23 cellular contexts compared by ENCODE assay signal in the genomic region with DNA sequence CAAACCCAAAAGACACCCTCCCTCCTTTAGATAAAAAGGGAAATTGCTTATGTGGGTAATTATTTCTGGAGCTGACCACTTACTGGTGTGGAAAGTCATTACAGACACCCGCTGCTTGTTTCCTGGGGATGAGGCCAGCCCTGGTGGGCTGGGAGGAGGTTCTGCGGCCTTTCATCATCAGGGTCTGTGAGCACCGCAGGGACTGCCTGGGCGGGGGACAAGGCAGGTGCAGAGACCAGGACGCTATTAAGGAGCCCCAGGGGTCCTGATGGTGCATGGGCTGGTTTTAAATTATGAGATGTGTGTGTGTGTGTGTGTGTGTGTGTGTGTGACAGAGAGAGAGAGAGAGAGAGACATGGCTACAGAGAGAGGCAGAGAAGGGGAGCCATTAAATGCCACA.
DNase-seq lines count a peak whose midpoint lies in the region; ATAC-seq and TF ChIP-seq lines count a peak whose summit lies in the region.
"Had no signal": no experiment of that assay in that cellular context is flagged by ENCODE, and none has a peak within 500 bp of the region (broad histone marks: within the 10 kb centered on the region; RNA-seq: fewer than 3 reads in every experiment).

No MANE protein-coding gene starts in this region.

- no peak overlapping the region for H3K4me3 Mint-ChIP-seq in effector memory CD8-positive, alpha-beta T cell
- no peak overlapping the region for H3K4me3 Mint-ChIP-seq in progenitor cell of endocrine pancreas (ENCODE audit: low read depth)
- H3K4me3 Mint-ChIP-seq: activated CD8-positive, alpha-beta T cell treated with anti-CD3 and anti-CD28 coated beads for 36 hours; activated naive CD8-positive, alpha-beta T cell treated with anti-CD3 and anti-CD28 coated beads, Interleukin-2, amount 50 U/mL, for 24 hours; activated T-helper 1 cell treated with anti-CD3 and anti-CD28 coated beads, Interleukin-12 subunit alpha, Interleukin-12 subunit beta, Interleukin-2, Interleukin-4 antibody, amounts not matched to agents 30 ng/mL and 10 ng/mL and 1 ng/mL, durations not matched to agents 14 hours and 24 hours and 36 hours; CD4-positive, alpha-beta memory T cell; naive thymus-derived CD4-positive, alpha-beta T cell; stimulated activated memory B cell treated with anti-CD40 and anti-IgM and Interleukin-4, amounts not matched to agents 10 μg/mL and 1 μg/mL and 100 μg/mL, for 72 hours; T-helper 2 cell treated with Interferon-gamma antibody and Interleukin-4, amounts not matched to agents 5 μg/mL and 100 μg/mL, for 36 hours; WTC11 had no signal

- H3K4me3 ChIP-seq in BLaER1 (no peak overlapping the region), HEK293 (ENCODE audit: low read depth, low read length) (no peak overlapping the region)

- peaks cover 6 to 11% of the 10 kb centered on the region in 2 donors for H3K4me1 Mint-ChIP-seq in effector memory CD8-positive, alpha-beta T cell (ENCODE audit: low read depth in 2 of 2)
- H3K4me1 Mint-ChIP-seq in progenitor cell of endocrine pancreas (ENCODE audit: low read depth), result peaks cover 1% of the 10 kb centered on the region
- H3K4me1 Mint-ChIP-seq: WTC11 had no signal

- H4K20me1 ChIP-seq in BLaER1, result no peaks in the 10 kb centered on the region

- CTCF ChIA-PET in HEK293 (lab: Yijun Ruan, JAX), result interaction anchor here (0.7 kb wide), 1 partner anchor 37 kb away, joined by 3 read pairs; no protein-coding TSS in a partner anchor

- TF ChIP-seq CTCF in HEK293 (tag by site-specific recombination; IDR thresholded peaks at IDR 0.05) (no peak), progenitor cell of endocrine pancreas (IDR thresholded peaks at IDR 0.05; ENCODE audit: unreplicated experiment) (no peak)

- peaks cover 2% of the 10 kb centered on the region for H3K36me3 Mint-ChIP-seq in effector memory CD8-positive, alpha-beta T cell (ENCODE audit: insufficient read depth)
- H3K36me3 Mint-ChIP-seq in progenitor cell of endocrine pancreas (ENCODE audit: insufficient read depth), result peaks cover 2% of the 10 kb centered on the region
- H3K36me3 Mint-ChIP-seq: stimulated activated memory B cell treated with anti-CD40 and anti-IgM and Interleukin-4, amounts not matched to agents 10 μg/mL and 1 μg/mL and 100 μg/mL, for 72 hours had no signal

- H3K27me3 ChIP-seq in BLaER1, result no peaks in the 10 kb centered on the region

- H3K4me1 ChIP-seq in BLaER1 (peaks cover 27% of the 10 kb centered on the region), HEK293 (ENCODE audit: control insufficient read depth, insufficient read depth, low read length) (no peaks in the 10 kb centered on the region)

- no peaks in the 10 kb centered on the region; the same call in 1 of the 2 replicates for H3K9me3 ChIP-seq in BLaER1
- H3K9me3 ChIP-seq in HEK293 (ENCODE audit: control insufficient read depth, insufficient read depth, low read depth, low read length), result no peaks in the 10 kb centered on the region

- DNase-seq in NCI-H748 treated with DMSO at 0.1 percent for 48 hours (lab: John Stamatoyannopoulos, UW) (peak; percentile 58), Right ventricle myocardium inferior (ENCODE audit: missing footprints) (no peak), progenitor cell of endocrine pancreas (ENCODE audit: low spot score, unreplicated experiment) (no peak)
- DNase-seq in effector memory CD8-positive, alpha-beta T cell, result no peak
- no peak for DNase-seq in activated naive CD4-positive, alpha-beta T cell treated with anti-CD3 and anti-CD28 coated beads, Interleukin-2, amount 50 U/mL, for 16 hours
- DNase-seq: activated CD8-positive, alpha-beta T cell treated with anti-CD3 and anti-CD28 coated beads for 36 hours; activated naive CD8-positive, alpha-beta T cell treated with anti-CD3 and anti-CD28 coated beads, Interleukin-2, amount 50 U/mL, for 24 hours; brain microvascular endothelial cell; CD4-positive, alpha-beta memory T cell; glutamatergic neuron; GOT3; left colon; naive thymus-derived CD4-positive, alpha-beta T cell; NCI-H526 treated with DMSO at 0.1 percent for 48 hours; stimulated activated CD4-positive, alpha-beta T cell treated with anti-CD3 and anti-CD28 coated beads, Interleukin-1b, Interleukin-23, amount 100 ng/mL, for 48 hours had no signal

- H3K27me3 Mint-ChIP-seq in effector memory CD8-positive, alpha-beta T cell, result peaks cover 41 to 48% of the 10 kb centered on the region in 2 donors
- H3K27me3 Mint-ChIP-seq in progenitor cell of endocrine pancreas, result peaks cover 31% of the 10 kb centered on the region

- H3K36me3 ChIP-seq in BLaER1 (no peaks in the 10 kb centered on the region), HEK293 (ENCODE audit: control insufficient read depth in 2 of 2, insufficient read depth in 1 of 2, low read length in 2 of 2) (no peaks in the 10 kb centered on the region)
- H3K36me3 ChIP-seq: brain microvascular endothelial cell had no signal

- ATAC-seq in effector memory CD8-positive, alpha-beta T cell (replicated peaks), result no peak
- ATAC-seq in GM21619 (IDR thresholded peaks at IDR 0.05; ENCODE audit: unreplicated experiment), result no peak
- no peak for ATAC-seq in Right ventricle myocardium inferior
- ATAC-seq: activated CD8-positive, alpha-beta T cell treated with anti-CD3 and anti-CD28 coated beads for 36 hours; activated naive CD8-positive, alpha-beta T cell treated with anti-CD3 and anti-CD28 coated beads, Interleukin-2, amount 50 U/mL, for 24 hours; left colon; naive thymus-derived CD4-positive, alpha-beta T cell; WTC11 had no signal

- POLR2A ChIA-PET in HEK293 (lab: Yijun Ruan, JAX), result no interaction called here

- intact Hi-C loops in Right ventricle myocardium inferior (cut with DNase I), result no loop called here

- peak overlapping the region; percentile 81 for H3K4me2 ChIP-seq in BLaER1

- H3K27ac Mint-ChIP-seq in effector memory CD8-positive, alpha-beta T cell, result peak overlapping the region; percentile 10 to 55
- H3K27ac Mint-ChIP-seq in progenitor cell of endocrine pancreas, result no peak overlapping the region
- H3K27ac Mint-ChIP-seq: activated CD8-positive, alpha-beta T cell treated with anti-CD3 and anti-CD28 coated beads for 36 hours; activated naive CD8-positive, alpha-beta T cell treated with anti-CD3 and anti-CD28 coated beads, Interleukin-2, amount 50 U/mL, for 24 hours; activated T-helper 1 cell treated with anti-CD3 and anti-CD28 coated beads, Interleukin-12 subunit alpha, Interleukin-12 subunit beta, Interleukin-2, Interleukin-4 antibody, amounts not matched to agents 30 ng/mL and 10 ng/mL and 1 ng/mL, durations not matched to agents 14 hours and 24 hours and 36 hours; stimulated activated memory B cell treated with anti-CD40 and anti-IgM and Interleukin-4, amounts not matched to agents 10 μg/mL and 1 μg/mL and 100 μg/mL, for 72 hours; T-helper 2 cell treated with Interferon-gamma antibody and Interleukin-4, amounts not matched to agents 5 μg/mL and 100 μg/mL, for 36 hours; WTC11 had no signal

- no peak overlapping the region for H3K9ac ChIP-seq in BLaER1

- H3K27ac ChIP-seq in BLaER1 (no peak overlapping the region), HEK293 (ENCODE audit: extremely low read depth, low read depth, low read length) (no peak overlapping the region)
- H3K27ac ChIP-seq: brain microvascular endothelial cell, HL-60 had no signal

- H3K9me3 Mint-ChIP-seq in effector memory CD8-positive, alpha-beta T cell, result no peaks in the 10 kb centered on the region
- H3K9me3 Mint-ChIP-seq in progenitor cell of endocrine pancreas (ENCODE audit: low read depth), result peaks cover 11% of the 10 kb centered on the region
- H3K9me3 Mint-ChIP-seq: stimulated activated memory B cell treated with anti-CD40 and anti-IgM and Interleukin-4, amounts not matched to agents 10 μg/mL and 1 μg/mL and 100 μg/mL, for 72 hours had no signal

TF ChIP-seq in HEK293, 187 proteins besides CTCF, POLR2A, EP300 and RAD21:
- TF ChIP-seq GLIS2 (tag by site-specific recombination; IDR thresholded peaks at IDR 0.05) (no peak), ZIC2 (tag by site-specific recombination; IDR thresholded peaks at IDR 0.05) (peak; percentile 81), ZFHX2 (tag by site-specific recombination; conservative IDR thresholded peaks at IDR 0.05) (no peak)
